Comparison of ENCODE assay signal across 1 cellular context in genomic region chr5:6632324-6632930, GRCh38.
TF ChIP-seq lines count a peak whose summit lies in the region.

No MANE protein-coding gene starts in this region.

TF ChIP-seq in IMR-90, 13 proteins besides CTCF, POLR2A, EP300 and RAD21 (continued from another document):
- TF ChIP-seq USF2 (IDR thresholded peaks at IDR 0.05; ENCODE audit: low read depth, low read length) (no peak), BHLHE40 (IDR thresholded peaks at IDR 0.05; ENCODE audit: low read depth, low read length) (no peak), MAFK (IDR thresholded peaks at IDR 0.05; ENCODE audit: low read depth, low read length) (no peak), MXI1 (IDR thresholded peaks at IDR 0.05; ENCODE audit: borderline replicate concordance, low read depth, low read length) (no peak)
TF ChIP-seq in IMR-90: peak in this region for 0.
